35 cellular contexts compared by ENCODE assay signal in genomic region chr6:12243169-12243568, GRCh38.
"Had no signal": no experiment of that assay in that cellular context is flagged by ENCODE, and none has a peak within 500 bp of the region (broad histone marks: within the 10 kb centered on the region; RNA-seq: fewer than 3 reads in every experiment).

No MANE protein-coding gene starts in this region.

- H3K27me3 ChIP-seq: MG63 had no signal

- H3K9me3 ChIP-seq: MG63 had no signal

- DNase-seq: Karpas-422, Kasumi-1, KG1, MG63, MM.1S, MV-4-11, NCI-H1048, NCI-H1092, NCI-H1092 treated with DMSO at 0.1 percent for 48 hours, NCI-H1105, NCI-H1105 treated with DMSO at 0.1 percent for 48 hours, NCI-H1417, NCI-H1417 treated with DMSO at 0.1 percent for 48 hours, NCI-H1436, NCI-H1436 treated with DMSO at 0.1 percent for 48 hours, NCI-H146, NCI-H1694, NCI-H1694 treated with DMSO at 0.1 percent for 48 hours, NCI-H187, NCI-H187 treated with DMSO at 0.1 percent for 48 hours, NCI-H1930, NCI-H2029, NCI-H2029 treated with DMSO at 0.1 percent for 48 hours, NCI-H2081, NCI-H2081 treated with DMSO at 0.1 percent for 48 hours, NCI-H2107, NCI-H2171, NCI-H2171 treated with DMSO at 0.1 percent for 48 hours, NCI-H2227 treated with DMSO at 0.1 percent for 48 hours, NCI-H226, NCI-H345, NCI-H446, NCI-H446 treated with DMSO at 0.1 percent for 48 hours, NCI-H510A had no signal

- H3K4me3 ChIP-seq: MG63 had no signal

- H3K36me3 ChIP-seq: MG63 had no signal

- H3K27ac ChIP-seq: KMS-11 had no signal
